In the genomic region with DNA sequence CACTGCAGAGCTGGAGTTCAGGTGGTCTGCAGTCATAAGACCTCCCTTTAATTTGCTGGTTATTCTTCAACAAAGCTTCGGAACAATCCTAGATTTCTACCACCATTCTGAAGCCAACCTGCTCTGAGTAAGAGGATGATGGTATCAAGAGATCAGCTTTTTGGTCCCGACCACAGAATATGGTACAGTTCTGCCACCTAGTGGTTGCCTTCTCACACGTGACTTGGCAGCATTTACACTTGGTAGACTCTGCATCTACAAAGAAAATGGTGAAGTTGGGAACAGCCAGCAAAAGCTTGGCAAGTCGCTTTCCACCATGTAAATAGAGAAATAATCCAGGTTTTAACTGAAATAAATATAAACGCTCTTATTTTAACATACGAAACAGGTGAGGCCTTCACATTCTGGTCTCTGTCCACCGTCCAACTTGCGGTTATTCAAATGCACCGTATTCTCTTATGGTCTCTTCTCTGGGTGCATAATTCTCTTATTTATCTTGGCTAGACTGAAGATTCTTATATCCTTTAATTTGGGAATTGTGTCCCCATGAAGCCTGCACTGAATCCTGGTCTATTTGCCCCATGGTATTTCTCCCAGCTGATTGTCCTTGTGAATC, we compare ENCODE assay signal across 8 cellular contexts.
DNase-seq lines count a peak whose midpoint lies in the region; ATAC-seq, FAIRE-seq and TF ChIP-seq lines count a peak whose summit lies in the region.

No MANE protein-coding gene starts in this region.

- ATAC-seq in GM18502 (IDR thresholded peaks at IDR 0.05; ENCODE audit: poor library complexity, unreplicated experiment): peak; percentile 100
- peak; percentile 99 for ATAC-seq in HG02840 (IDR thresholded peaks at IDR 0.05; ENCODE audit: low FRiP score, unreplicated experiment)
- ATAC-seq in left lung: peak; percentile 90
- peak; percentile 73 for ATAC-seq in stimulated activated naive CD8-positive, alpha-beta T cell treated with anti-CD3 and anti-CD28 coated beads, Interleukin-15, Interleukin-2, amounts not matched to agents 100 U/mL and 50 U/mL, for 24 hours

- H3K9me3 ChIP-seq in SJSA1 (replicated peaks) (no peaks in the 10 kb centered on the region), left lung (no peaks in the 10 kb centered on the region)

- FAIRE-seq in bronchial epithelial cell (lab: Jason Lieb, UNC): no peak

- TF ChIP-seq CTCF in bronchial epithelial cell (IDR thresholded peaks at IDR 0.05; ENCODE audit: insufficient read depth, low read length, severe bottlenecking) (peak; percentile 70), left lung (IDR thresholded peaks at IDR 0.05) (peak; percentile 57 to 64)

- H3K27ac ChIP-seq in SJSA1 (no peak overlapping the region), left lung (no peak overlapping the region)

- H3K4me1 ChIP-seq in SJSA1 (replicated peaks) (no peaks in the 10 kb centered on the region), left lung (no peaks in the 10 kb centered on the region)

- intact Hi-C loops in left lung (cut with DNase I): no loop called here

- no peaks in the 10 kb centered on the region for H3K36me3 ChIP-seq in SJSA1
- no peaks in the 10 kb centered on the region for H3K36me3 ChIP-seq in bronchial epithelial cell (ENCODE audit: control insufficient read depth, insufficient read depth, low read length)
- no peaks in the 10 kb centered on the region for H3K36me3 ChIP-seq in left lung

- H3K4me3 ChIP-seq in SJSA1 (no peak overlapping the region), bronchial epithelial cell (ENCODE audit: low read depth, low read length) (no peak overlapping the region), left lung (no peak overlapping the region)

- DNase-seq in AML-193 (lab: John Stamatoyannopoulos, UW) (peak; percentile 56 to 68), NCI-H1092 (lab: John Stamatoyannopoulos, UW) (peak; percentile 78), SJSA1 (ENCODE audit: low read depth in 1 of 2, low spot score in 2 of 2) (peak; percentile 50 to 66), bronchial epithelial cell (ENCODE audit: low read depth) (peak; percentile 76), left lung (peak in 1 of 2 donors; percentile 35)
- DNase-seq in stimulated activated naive CD8-positive, alpha-beta T cell treated with anti-CD3 and anti-CD28 coated beads, Interleukin-15, Interleukin-2, amounts not matched to agents 100 U/mL and 50 U/mL, for 24 hours: peak; percentile 43

- H3K27me3 ChIP-seq in SJSA1 (replicated peaks): no peaks in the 10 kb centered on the region
- no peaks in the 10 kb centered on the region for H3K27me3 ChIP-seq in bronchial epithelial cell (ENCODE audit: control insufficient read depth, insufficient read depth, low read length)
- no peaks in the 10 kb centered on the region for H3K27me3 ChIP-seq in left lung
